ENCODE assay signal across 8 cellular contexts in genomic region chr3:160449660-160450598, GRCh38. TPM values are rescaled to one million over a fixed set of nuclear protein-coding genes. Genes with fewer than 3 reads are reported as not detected.
DNase-seq lines count a peak whose midpoint lies in the region; ATAC-seq and TF ChIP-seq lines count a peak whose summit lies in the region.

A gene with protein sequence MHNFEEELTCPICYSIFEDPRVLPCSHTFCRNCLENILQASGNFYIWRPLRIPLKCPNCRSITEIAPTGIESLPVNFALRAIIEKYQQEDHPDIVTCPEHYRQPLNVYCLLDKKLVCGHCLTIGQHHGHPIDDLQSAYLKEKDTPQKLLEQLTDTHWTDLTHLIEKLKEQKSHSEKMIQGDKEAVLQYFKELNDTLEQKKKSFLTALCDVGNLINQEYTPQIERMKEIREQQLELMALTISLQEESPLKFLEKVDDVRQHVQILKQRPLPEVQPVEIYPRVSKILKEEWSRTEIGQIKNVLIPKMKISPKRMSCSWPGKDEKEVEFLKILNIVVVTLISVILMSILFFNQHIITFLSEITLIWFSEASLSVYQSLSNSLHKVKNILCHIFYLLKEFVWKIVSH (minus strand): TSS chr3:160449786. CDS start chr3:160439183, 10,603 bp downstream.

- H3K27ac ChIP-seq in HUES64 (ENCODE audit: low read depth, low read length), result peak within 1 kb of the TSS; percentile 99
- peak within 1 kb of the TSS; percentile 50 to 88 for H3K27ac ChIP-seq in prostate gland

- peak within 1 kb of the TSS; percentile 92 for H3K9ac ChIP-seq in HUES64 (ENCODE audit: low read depth, low read length)

- ATAC-seq in GM21447 (IDR thresholded peaks at IDR 0.05; ENCODE audit: unreplicated experiment) (peak; percentile 88), left ventricle myocardium superior (peak; percentile 95)

- peak; percentile 65 for TF ChIP-seq POLR2A in prostate gland (IDR thresholded peaks at IDR 0.05)

- peak within 1 kb of the TSS; percentile 91 for H3K4me3 ChIP-seq in HUES64 (ENCODE audit: low read length)
- peak within 1 kb of the TSS; percentile 37 to 46 for H3K4me3 ChIP-seq in prostate gland

- intact Hi-C loops in left ventricle myocardium superior (cut with micrococcal nuclease) (no loop called here), prostate gland (cut with DNase I) (no loop called here)

- H3K9me3 ChIP-seq in HUES64 (ENCODE audit: insufficient read depth, low read depth, low read length), result no peaks in the 10 kb centered on the region
- H3K9me3 ChIP-seq in prostate gland, result no peaks in the 10 kb centered on the region

- under 1% methylated on average over 71 of the region's 71 CpGs for WGBS in HUES64
- WGBS in prostate gland, result 16% methylated on average over 46 of the region's 71 CpGs

- H3K36me3 ChIP-seq in HUES64 (ENCODE audit: insufficient read depth, low read length) (peaks cover 30% of the 10 kb centered on the region), prostate gland (no peaks in the 10 kb centered on the region)

- peak; percentile 85 for DNase-seq in COLO668 (lab: John Stamatoyannopoulos, UW; ENCODE audit: unreplicated experiment)
- peak; percentile 93 for DNase-seq in SW480 (ENCODE audit: low spot score)
- peak in 53 of 56 donors; percentile 14 to 87 (median 61) for DNase-seq in amygdala (lab: John Stamatoyannopoulos, UW)
- peak; percentile 86 for DNase-seq in left ventricle myocardium superior
- peak; percentile 89 for DNase-seq in prostate gland (ENCODE audit: low spot score)
- peak; percentile 92 for DNase-seq in ureter (ENCODE audit: low spot score)

- TF ChIP-seq CTCF in prostate gland (IDR thresholded peaks at IDR 0.05), result no peak

- H3K4me1 ChIP-seq in HUES64 (ENCODE audit: insufficient read depth, low read length), result peaks cover 24% of the 10 kb centered on the region
- no peaks in the 10 kb centered on the region for H3K4me1 ChIP-seq in prostate gland (replicated peaks)

- H3K27me3 ChIP-seq in HUES64 (ENCODE audit: insufficient read depth, low read length), result no peaks in the 10 kb centered on the region
- H3K27me3 ChIP-seq in prostate gland (replicated peaks; ENCODE audit: insufficient read depth), result no peaks in the 10 kb centered on the region

RNA-seq across cellular contexts. Expression of the gene that starts here (rescaled TPM):
- polyA plus RNA-seq in HUES64 (2013, experiment 1 of 2), result 33.7 TPM
- polyA plus RNA-seq in HUES64 (2013, experiment 2 of 2), result 34.2 TPM
- total RNA-seq in left ventricle myocardium superior (0.40 TPM), prostate gland (10 to 100 TPM in 1 of 2 donors, 1 to 10 TPM in 1; 3.2 to 11.4 TPM), ureter (7.0 TPM)

Comparison
In these comparisons a context has a peak if more than half of its experiments do, and no peak if none do; other contexts are left out.
1. Peak in every context shown above with its lines: DNase-seq, ATAC-seq, H3K4me3 ChIP-seq and H3K27ac ChIP-seq.
2. Peak in DNase-seq and ATAC-seq in left ventricle myocardium superior; RNA of the gene not detected or under 1 TPM.